ENCODE assay signal across 8 cellular contexts in the genomic region with DNA sequence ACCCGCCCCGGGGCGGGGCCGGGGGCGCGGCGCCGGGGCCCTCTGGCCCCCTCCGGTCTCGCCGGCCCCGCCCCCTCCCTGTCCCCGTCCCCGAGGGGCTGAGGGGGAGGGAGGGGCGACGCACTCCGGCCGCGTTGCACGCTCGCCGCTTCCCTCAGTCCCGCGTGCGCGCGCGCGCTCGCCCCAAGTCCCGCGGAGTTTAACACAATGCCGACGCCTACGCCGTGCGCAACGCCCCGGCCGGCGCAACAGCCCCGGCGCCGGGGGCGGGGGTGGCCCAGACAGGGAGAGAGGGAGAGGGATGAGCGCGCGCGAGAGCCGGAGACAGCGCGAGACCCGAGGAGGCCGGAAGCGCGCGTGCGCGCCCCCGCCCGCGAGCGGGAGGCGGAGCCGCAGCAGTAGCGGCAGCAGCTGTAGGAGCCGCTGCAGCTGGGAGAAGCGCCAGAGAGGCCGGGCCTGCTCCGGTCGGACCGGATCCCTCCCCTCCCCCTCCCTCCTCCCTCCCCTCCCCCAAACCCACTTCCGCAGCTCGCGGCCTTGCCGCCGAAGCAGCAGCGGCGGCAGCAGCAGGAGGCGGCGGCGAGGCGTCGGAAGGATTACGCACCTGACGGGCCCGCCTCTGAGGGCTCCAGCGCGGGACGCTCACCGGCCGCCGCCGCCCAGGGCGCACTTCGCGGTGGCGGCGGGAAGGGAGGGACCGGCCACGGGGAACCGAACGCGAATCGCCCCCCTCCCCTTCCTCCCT. TPM values are rescaled to one million over a fixed set of nuclear protein-coding genes. Genes with fewer than 3 reads are reported as not detected.
A peak's percentile ranks its signal among the peaks of the same experiment; 100 is the strongest.
DNase-seq lines count a peak whose midpoint lies in the region; TF ChIP-seq lines count a peak whose summit lies in the region.

No MANE protein-coding gene starts in this region.

- peaks cover 32% of the 10 kb centered on the region for H3K36me3 ChIP-seq in SJSA1

- peaks cover 63% of the 10 kb centered on the region for H3K4me1 Mint-ChIP-seq in activated naive CD4-positive, alpha-beta T cell treated with anti-CD3 and anti-CD28 coated beads, Interleukin-2, amount 10 ng/mL, durations not matched to agents 7 days and 5 days

- H3K27me3 Mint-ChIP-seq in activated naive CD4-positive, alpha-beta T cell treated with anti-CD3 and anti-CD28 coated beads, Interleukin-2, amount 10 ng/mL, durations not matched to agents 7 days and 5 days, result no peaks in the 10 kb centered on the region

- H3K9me3 ChIP-seq in SJSA1 (replicated peaks), result peaks cover 4% of the 10 kb centered on the region; the same call in 1 of the 2 replicates

- peak overlapping the region; percentile 99 for H3K4me3 Mint-ChIP-seq in activated naive CD4-positive, alpha-beta T cell treated with anti-CD3 and anti-CD28 coated beads, Interleukin-2, amount 10 ng/mL, durations not matched to agents 7 days and 5 days

- H3K4me1 ChIP-seq in SJSA1 (replicated peaks), result peaks cover 31% of the 10 kb centered on the region

- H3K27ac Mint-ChIP-seq in activated naive CD4-positive, alpha-beta T cell treated with anti-CD3 and anti-CD28 coated beads, Interleukin-2, amount 10 ng/mL, durations not matched to agents 7 days and 5 days, result peak overlapping the region; percentile 100

- H3K9me3 Mint-ChIP-seq in activated naive CD4-positive, alpha-beta T cell treated with anti-CD3 and anti-CD28 coated beads, Interleukin-2, amount 10 ng/mL, durations not matched to agents 7 days and 5 days, result no peaks in the 10 kb centered on the region

- peaks cover 30% of the 10 kb centered on the region for H3K36me3 Mint-ChIP-seq in activated naive CD4-positive, alpha-beta T cell treated with anti-CD3 and anti-CD28 coated beads, Interleukin-2, amount 10 ng/mL, durations not matched to agents 7 days and 5 days

- no peak for TF ChIP-seq CTCF in HFF-Myc (IDR thresholded peaks at IDR 0.05; ENCODE audit: low read depth, low read length, missing control alignments)

- DNase-seq in GM03348 (ENCODE audit: low spot score), result peak; percentile 99
- DNase-seq in HFF-Myc (ENCODE audit: extremely low read depth, low read depth), result peak; percentile 94
- DNase-seq in MV-4-11 (lab: John Stamatoyannopoulos, UW), result peak; percentile 97
- DNase-seq in SJSA1 (ENCODE audit: low read depth in 1 of 2, low spot score in 2 of 2), result peak; percentile 98 to 100
- peak; percentile 97 for DNase-seq in activated naive CD4-positive, alpha-beta T cell treated with anti-CD3 and anti-CD28 coated beads, Interleukin-2, amount 10 ng/mL, durations not matched to agents 7 days and 5 days
- DNase-seq in germinal center (ENCODE audit: low spot score), result peak; percentile 98
- peak; percentile 88 for DNase-seq in non-pigmented ciliary epithelial cell (ENCODE audit: low read depth)
- peak; percentile 96 for DNase-seq in superior temporal gyrus (ENCODE audit: extremely low spot score)

- H3K27me3 ChIP-seq in SJSA1 (replicated peaks), result no peaks in the 10 kb centered on the region

- peak overlapping the region; percentile 94 for H3K27ac ChIP-seq in SJSA1

- CTCF ChIA-PET in activated naive CD4-positive, alpha-beta T cell treated with anti-CD3 and anti-CD28 coated beads, Interleukin-2, amount 10 ng/mL, durations not matched to agents 7 days and 5 days (lab: Charles Lee), result interaction anchor here (0.8 to 1.3 kb wide), 3 partner anchors 10 to 61 kb away, joined by 3 to 4 read pairs (median 3); a partner anchor contains a TSS

- peak overlapping the region; percentile 79 for H3K4me3 ChIP-seq in HFF-Myc (replicated peaks; ENCODE audit: low read depth, low read length)
- peak overlapping the region; percentile 98 for H3K4me3 ChIP-seq in SJSA1

RNA-seq across cellular contexts. Expression of a gene that starts 0.9 kb away (rescaled TPM):
- total RNA-seq in SJSA1 (2014; rRNA removed; shearing (Covaris generic)), result 21.1 and 23.4 TPM in 2 replicates

Comparison
In these comparisons a context has a peak if more than half of its experiments do, and no peak if none do; other contexts are left out.
1. Peak in every context shown above with its lines: DNase-seq, H3K4me3 ChIP-seq and H3K27ac ChIP-seq.